In the genomic region with DNA sequence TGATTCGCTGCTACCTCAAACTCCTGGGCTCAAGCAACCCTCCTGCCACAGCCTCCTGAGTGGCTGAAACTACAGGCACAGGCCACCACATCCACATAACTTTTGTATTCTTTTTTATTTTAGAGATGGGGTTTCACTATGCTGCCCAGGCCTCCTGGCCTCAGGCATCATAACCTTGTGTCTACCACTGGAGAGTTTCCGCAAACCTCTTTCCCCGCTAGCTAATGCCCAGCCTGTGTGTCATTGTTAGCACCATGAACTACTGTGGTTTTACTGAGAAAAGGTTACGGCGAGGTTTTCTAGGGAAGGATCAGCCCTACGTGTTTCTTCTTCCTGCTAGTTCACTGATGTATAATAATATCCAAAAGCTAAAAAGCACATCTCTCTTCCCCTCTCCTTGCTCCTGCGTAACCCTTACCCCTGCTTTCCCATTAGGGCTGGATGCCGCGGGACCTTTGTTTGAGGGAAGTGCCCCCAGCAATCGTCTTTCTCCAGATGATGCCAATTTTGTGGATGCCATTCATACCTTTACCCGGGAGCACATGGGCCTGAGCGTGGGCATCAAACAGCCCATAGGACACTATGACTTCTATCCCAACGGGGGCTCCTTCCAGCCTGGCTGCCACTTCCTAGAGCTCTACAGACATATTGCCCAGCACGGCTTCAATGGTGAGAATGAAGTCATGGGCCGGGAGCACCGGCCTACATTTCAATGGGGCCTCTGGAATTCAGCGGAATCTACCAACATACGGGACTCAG, we compare ENCODE assay signal across 12 cellular contexts.
DNase-seq lines count a peak whose midpoint lies in the region; ATAC-seq and TF ChIP-seq lines count a peak whose summit lies in the region.
"Had no signal": no experiment of that assay in that cellular context is flagged by ENCODE, and none has a peak within 500 bp of the region (broad histone marks: within the 10 kb centered on the region; RNA-seq: fewer than 3 reads in every experiment).

No MANE protein-coding gene starts in this region.

- peak overlapping the region; percentile 15 for H3K4me3 Mint-ChIP-seq in T-helper 17 cell

- H2AFZ ChIP-seq in osteoblast (ENCODE audit: low read length) = no peak overlapping the region

- ATAC-seq in activated CD4-positive, CD25-positive, alpha-beta regulatory T cell treated with anti-CD3 and anti-CD28 coated beads, Interleukin-2, amount 50 U/mL, for 24 hours = peak; percentile 95 to 96
- ATAC-seq in T-helper 17 cell (peak; percentile 50), GM18498 (IDR thresholded peaks at IDR 0.05; ENCODE audit: unreplicated experiment) (no peak), HG03378 (IDR thresholded peaks at IDR 0.05; ENCODE audit: unreplicated experiment) (no peak)

- peak overlapping the region; percentile 82 for H3K27ac Mint-ChIP-seq in T-helper 17 cell

- H3K27ac ChIP-seq in osteoblast (ENCODE audit: low read depth, low read length) = no peak overlapping the region
- H3K27ac ChIP-seq: dorsolateral prefrontal cortex, HL-60, tibial artery had no signal

- H3K36me3 ChIP-seq in osteoblast (ENCODE audit: insufficient read depth, low read length) = no peaks in the 10 kb centered on the region
- H3K36me3 ChIP-seq: tibial artery had no signal

- peaks cover 19% of the 10 kb centered on the region for H3K4me1 Mint-ChIP-seq in T-helper 17 cell

- H3K27me3 ChIP-seq in osteoblast (ENCODE audit: insufficient read depth, low read length) = peaks cover 18% of the 10 kb centered on the region
- H3K27me3 ChIP-seq: dorsolateral prefrontal cortex, tibial artery had no signal

- no peak for DNase-seq in activated CD4-positive, CD25-positive, alpha-beta regulatory T cell (lab: John Stamatoyannopoulos, UW)
- DNase-seq in T-helper 17 cell = no peak
- DNase-seq in astrocyte of the spinal cord (ENCODE audit: low read depth, low spot score) = peak; percentile 61
- DNase-seq in stimulated activated CD4-positive, alpha-beta T cell treated with anti-CD3 and anti-CD28 coated beads, TNF-alpha, amount 100 ng/mL, for 48 hours (ENCODE audit: low read depth in 3 of 3) = peak in 2 of 3 donors; percentile 13 to 21
- DNase-seq in osteoblast (ENCODE audit: insufficient read length, low spot score, missing footprints) = no peak
- DNase-seq: dorsolateral prefrontal cortex, NCI-H2029, tibial artery had no signal

- in situ Hi-C loops in astrocyte of the spinal cord (cut with HindIII; ENCODE audit: low sequenced_read_pairs) = no loop called here

- H3K9me3 ChIP-seq in T-helper 17 cell (ENCODE audit: control insufficient read depth, low read length, poor library complexity, severe bottlenecking) (no peaks in the 10 kb centered on the region), osteoblast (ENCODE audit: low read depth, low read length) (no peaks in the 10 kb centered on the region)
- H3K9me3 ChIP-seq: tibial artery had no signal

- H4K20me1 ChIP-seq in osteoblast (ENCODE audit: insufficient read depth, low read length) = peaks cover 3% of the 10 kb centered on the region

- H3K4me1 ChIP-seq in osteoblast (ENCODE audit: insufficient read depth, low read length) = peaks cover 20% of the 10 kb centered on the region

- H3K4me2 ChIP-seq in osteoblast (ENCODE audit: insufficient read depth, low read length) = no peak overlapping the region

- H3K27me3 Mint-ChIP-seq in T-helper 17 cell = no peaks in the 10 kb centered on the region

- no peaks in the 10 kb centered on the region for H3K79me2 ChIP-seq in osteoblast (ENCODE audit: insufficient read depth, low read length)

- TF ChIP-seq CTCF in astrocyte of the spinal cord (IDR thresholded peaks at IDR 0.05; ENCODE audit: low read depth, low read length) (no peak), osteoblast (IDR thresholded peaks at IDR 0.05; ENCODE audit: extremely low read depth, low read depth, low read length) (no peak)

- H3K4me3 ChIP-seq in astrocyte of the spinal cord (ENCODE audit: low read depth, low read length) (no peak overlapping the region), osteoblast (ENCODE audit: insufficient read depth, low read length) (no peak overlapping the region)
- H3K4me3 ChIP-seq: dorsolateral prefrontal cortex, tibial artery had no signal

- no peaks in the 10 kb centered on the region for H3K36me3 Mint-ChIP-seq in T-helper 17 cell (ENCODE audit: low read depth)

Comparison
In these comparisons a context has a peak if more than half of its experiments do, and no peak if none do; other contexts are left out.
1. ATAC-seq: peak in activated CD4-positive, CD25-positive, alpha-beta regulatory T cell treated with anti-CD3 and anti-CD28 coated beads, Interleukin-2, amount 50 U/mL, for 24 hours (2 of 2) and T-helper 17 cell (single experiment); none in GM18498 (single experiment) and HG03378 (single experiment).
2. DNase-seq: peak in astrocyte of the spinal cord (single experiment) and stimulated activated CD4-positive, alpha-beta T cell treated with anti-CD3 and anti-CD28 coated beads, TNF-alpha, amount 100 ng/mL, for 48 hours (2 of 3); none in activated CD4-positive, CD25-positive, alpha-beta regulatory T cell (0 of 4), T-helper 17 cell (0 of 3) and osteoblast (single experiment).